In the genomic region with DNA sequence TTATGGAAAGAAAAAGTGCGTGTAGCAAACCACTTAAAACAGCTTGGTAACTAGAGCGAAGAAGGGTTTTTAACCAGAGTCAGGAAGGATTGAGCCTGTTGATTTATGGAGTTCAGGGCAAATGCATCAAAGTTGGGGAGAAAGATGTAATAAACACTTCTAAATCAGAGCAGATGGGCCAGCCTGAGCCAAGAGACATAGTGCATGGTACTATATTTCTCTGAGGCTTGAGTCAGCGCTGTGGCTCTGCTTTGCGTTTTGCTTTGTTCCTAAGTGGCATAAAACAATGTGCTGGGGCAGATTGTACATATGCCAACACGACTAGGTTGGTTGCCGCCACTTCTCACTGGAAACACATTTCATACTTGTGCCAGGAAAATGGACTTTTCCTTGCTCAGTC, we compare ENCODE assay signal across 24 cellular contexts.
DNase-seq lines count a peak whose midpoint lies in the region; ATAC-seq and TF ChIP-seq lines count a peak whose summit lies in the region.
"Had no signal": no experiment of that assay in that cellular context is flagged by ENCODE, and none has a peak within 500 bp of the region (broad histone marks: within the 10 kb centered on the region; RNA-seq: fewer than 3 reads in every experiment).

No MANE protein-coding gene starts in this region.

- H3K79me2 ChIP-seq in GM23248 (ENCODE audit: insufficient read depth) (no peaks in the 10 kb centered on the region), fibroblast of lung (ENCODE audit: control insufficient read depth, insufficient read depth, low read length) (no peaks in the 10 kb centered on the region)

- H3K4me3 ChIP-seq in AG09309 (ENCODE audit: control insufficient read depth, low read depth, low read length) = no peak overlapping the region
- no peak overlapping the region for H3K4me3 ChIP-seq in GM23248
- H3K4me3 ChIP-seq in fibroblast of lung (replicated peaks in 1 of 4; ENCODE audit: control extremely low read depth in 1 of 4, insufficient read depth in 1 of 4, low read depth in 3 of 4, low read length in 4 of 4) = no peak overlapping the region
- H3K4me3 ChIP-seq: A549, lower lobe of right lung, prostate gland, upper lobe of left lung had no signal

- H3K4me1 ChIP-seq in GM23248 (ENCODE audit: insufficient read depth) (peaks cover 28% of the 10 kb centered on the region), fibroblast of lung (ENCODE audit: control insufficient read depth, extremely low read depth, insufficient read depth, low read length) (no peaks in the 10 kb centered on the region)
- H3K4me1 ChIP-seq: A549, lower lobe of right lung, prostate gland, upper lobe of left lung had no signal

- H3K36me3 Mint-ChIP-seq in nephron progenitor cell (ENCODE audit: low read depth) = peaks cover 19% of the 10 kb centered on the region

- H2AFZ ChIP-seq in GM23248 = peak overlapping the region; percentile 25; the same call in 1 of the 2 replicates
- no peak overlapping the region for H2AFZ ChIP-seq in fibroblast of lung (ENCODE audit: low read length)

- no peaks in the 10 kb centered on the region for H3K9me3 ChIP-seq in GM23248 (ENCODE audit: low read depth)
- H3K9me3 ChIP-seq in fibroblast of lung (ENCODE audit: control insufficient read depth, insufficient read depth, low read depth, low read length) = no peaks in the 10 kb centered on the region
- H3K9me3 ChIP-seq: A549, lower lobe of right lung, prostate gland, upper lobe of left lung had no signal

- H3K36me3 ChIP-seq in GM23248 (ENCODE audit: low read depth) (no peaks in the 10 kb centered on the region), fibroblast of lung (ENCODE audit: control insufficient read depth, insufficient read depth, low read length) (no peaks in the 10 kb centered on the region)
- H3K36me3 ChIP-seq: brain microvascular endothelial cell, lower lobe of right lung, prostate gland, upper lobe of left lung had no signal

- TF ChIP-seq CTCF in AG09309 (IDR thresholded peaks at IDR 0.05; ENCODE audit: control insufficient read depth, insufficient read depth, low read depth, low read length, missing control alignments) = no peak
- TF ChIP-seq CTCF in fibroblast of lung (conservative IDR thresholded peaks at IDR 0.05 in 1 of 2, IDR thresholded peaks at IDR 0.05 in 1 of 2; ENCODE audit: low read depth in 1 of 2, low read length in 2 of 2) = no peak
- TF ChIP-seq CTCF in nephron progenitor cell (IDR thresholded peaks at IDR 0.05) = no peak

- in situ Hi-C loops in GM23248 (cut with MboI) = loop anchor here (25.0 kb wide), 2 partner anchors 1245 to 1520 kb away; no protein-coding TSS in a partner anchor

- H3K4me1 Mint-ChIP-seq in nephron progenitor cell = peaks cover 17% of the 10 kb centered on the region
- H3K4me1 Mint-ChIP-seq: activated CD4-positive, alpha-beta memory T cell treated with anti-CD3 and anti-CD28 coated beads, Interleukin-2, amount 10 ng/mL, durations not matched to agents 7 days and 5 days; CD14-positive monocyte had no signal

- H3K4me3 Mint-ChIP-seq in nephron progenitor cell = no peak overlapping the region
- H3K4me3 Mint-ChIP-seq: activated CD4-positive, alpha-beta memory T cell treated with anti-CD3 and anti-CD28 coated beads, Interleukin-2, amount 10 ng/mL, durations not matched to agents 7 days and 5 days; CD14-positive monocyte; IgD-negative memory B cell had no signal

- DNase-seq in AG09309 (ENCODE audit: low read depth) = peak; percentile 71
- peak; percentile 66 for DNase-seq in GM23248
- DNase-seq in fibroblast of lung (ENCODE audit: low read depth in 2 of 2) = no peak
- DNase-seq in nephron progenitor cell = no peak
- no peak for DNase-seq in amniotic stem cell (lab: John Stamatoyannopoulos, UW)
- DNase-seq in foreskin melanocyte = no peak
- DNase-seq: activated CD4-positive, alpha-beta memory T cell treated with anti-CD3 and anti-CD28 coated beads, Interleukin-2, amount 10 ng/mL, durations not matched to agents 7 days and 5 days; activated CD4-positive, CD25-positive, alpha-beta regulatory T cell treated with anti-CD3 and anti-CD28 coated beads, Interleukin-2, amount 50 U/mL, for 72 hours; activated effector memory CD4-positive, alpha-beta T cell treated with Interleukin-2 at 50 U/mL for 16 hours; brain microvascular endothelial cell; effector CD8-positive, alpha-beta T cell; lower lobe of right lung; NCI-H1105; NCI-H2029 treated with DMSO at 0.1 percent for 48 hours; NK-92 treated with Interleukin-12 subunit alpha and Interleukin-12 subunit beta, amount 100 ng/mL, for 24 hours; SIG-M5; upper lobe of left lung had no signal

- no peaks in the 10 kb centered on the region for H3K9me2 ChIP-seq in GM23248 (ENCODE audit: insufficient read depth)

- 0 out of 2 replicates have a peak overlapping the region, but pooled peaks have one; percentile 4 for H3K9ac ChIP-seq in GM23248
- H3K9ac ChIP-seq in fibroblast of lung (ENCODE audit: insufficient read depth, low read length) = no peak overlapping the region

- H3K27ac Mint-ChIP-seq in nephron progenitor cell = peak overlapping the region; percentile 66
- H3K27ac Mint-ChIP-seq: activated CD4-positive, alpha-beta memory T cell treated with anti-CD3 and anti-CD28 coated beads, Interleukin-2, amount 10 ng/mL, durations not matched to agents 7 days and 5 days; CD14-positive monocyte; IgD-negative memory B cell had no signal

- peak overlapping the region; percentile 28 for H3K27ac ChIP-seq in GM23248
- no peak overlapping the region for H3K27ac ChIP-seq in fibroblast of lung (ENCODE audit: insufficient read depth, low read length)
- H3K27ac ChIP-seq: A549, brain microvascular endothelial cell, lower lobe of right lung, prostate gland, upper lobe of left lung had no signal

- WGBS in GM23248 (ENCODE audit: low coverage in 1 of 2, low lambda C conversion rate in 2 of 2, missing lambda C conversion rate in 2 of 2), 2 experiments = 9 to 11% methylated on average over 6 of the region's 6 CpGs

- H3K27me3 Mint-ChIP-seq in nephron progenitor cell (ENCODE audit: low read depth, poor library complexity) = peaks cover 5% of the 10 kb centered on the region
- H3K27me3 Mint-ChIP-seq: activated CD4-positive, alpha-beta memory T cell treated with anti-CD3 and anti-CD28 coated beads, Interleukin-2, amount 10 ng/mL, durations not matched to agents 7 days and 5 days; IgD-negative memory B cell had no signal

- H3K4me2 ChIP-seq in GM23248 (ENCODE audit: unreplicated experiment) (peak overlapping the region; percentile 19), fibroblast of lung (ENCODE audit: extremely low read depth, insufficient read depth, low read length) (peak overlapping the region; percentile 32)
- H3K4me2 ChIP-seq: A549 had no signal

- peaks cover 10% of the 10 kb centered on the region for H3F3A ChIP-seq in GM23248 (ENCODE audit: insufficient read depth)

- H3K9me3 Mint-ChIP-seq in nephron progenitor cell = no peaks in the 10 kb centered on the region
- H3K9me3 Mint-ChIP-seq: activated CD4-positive, alpha-beta memory T cell treated with anti-CD3 and anti-CD28 coated beads, Interleukin-2, amount 10 ng/mL, durations not matched to agents 7 days and 5 days had no signal

- no peaks in the 10 kb centered on the region for H4K20me1 ChIP-seq in GM23248 (ENCODE audit: insufficient read depth)
- no peaks in the 10 kb centered on the region for H4K20me1 ChIP-seq in fibroblast of lung (ENCODE audit: control insufficient read depth, extremely low read depth, insufficient read depth, low read length)

- no peaks in the 10 kb centered on the region for H3K27me3 ChIP-seq in GM23248 (replicated peaks; ENCODE audit: insufficient read depth)
- H3K27me3 ChIP-seq in fibroblast of lung (ENCODE audit: control insufficient read depth, insufficient read depth, low read length) = no peaks in the 10 kb centered on the region
- H3K27me3 ChIP-seq: brain microvascular endothelial cell, upper lobe of left lung had no signal

- ATAC-seq in GM18502 (IDR thresholded peaks at IDR 0.05; ENCODE audit: poor library complexity, unreplicated experiment) (no peak), GM19395 (IDR thresholded peaks at IDR 0.05; ENCODE audit: unreplicated experiment) (no peak)
- ATAC-seq: A549, lower lobe of right lung, Panc1 had no signal

Comparison
In these comparisons a context has a peak if more than half of its experiments do, and no peak if none do; other contexts are left out.
1. DNase-seq: peak in AG09309 (single experiment) and GM23248 (single experiment); none in fibroblast of lung (0 of 2), nephron progenitor cell (single experiment), amniotic stem cell (single experiment) and foreskin melanocyte (single experiment).